ENCODE assay signal across 8 cellular contexts in the genomic region with DNA sequence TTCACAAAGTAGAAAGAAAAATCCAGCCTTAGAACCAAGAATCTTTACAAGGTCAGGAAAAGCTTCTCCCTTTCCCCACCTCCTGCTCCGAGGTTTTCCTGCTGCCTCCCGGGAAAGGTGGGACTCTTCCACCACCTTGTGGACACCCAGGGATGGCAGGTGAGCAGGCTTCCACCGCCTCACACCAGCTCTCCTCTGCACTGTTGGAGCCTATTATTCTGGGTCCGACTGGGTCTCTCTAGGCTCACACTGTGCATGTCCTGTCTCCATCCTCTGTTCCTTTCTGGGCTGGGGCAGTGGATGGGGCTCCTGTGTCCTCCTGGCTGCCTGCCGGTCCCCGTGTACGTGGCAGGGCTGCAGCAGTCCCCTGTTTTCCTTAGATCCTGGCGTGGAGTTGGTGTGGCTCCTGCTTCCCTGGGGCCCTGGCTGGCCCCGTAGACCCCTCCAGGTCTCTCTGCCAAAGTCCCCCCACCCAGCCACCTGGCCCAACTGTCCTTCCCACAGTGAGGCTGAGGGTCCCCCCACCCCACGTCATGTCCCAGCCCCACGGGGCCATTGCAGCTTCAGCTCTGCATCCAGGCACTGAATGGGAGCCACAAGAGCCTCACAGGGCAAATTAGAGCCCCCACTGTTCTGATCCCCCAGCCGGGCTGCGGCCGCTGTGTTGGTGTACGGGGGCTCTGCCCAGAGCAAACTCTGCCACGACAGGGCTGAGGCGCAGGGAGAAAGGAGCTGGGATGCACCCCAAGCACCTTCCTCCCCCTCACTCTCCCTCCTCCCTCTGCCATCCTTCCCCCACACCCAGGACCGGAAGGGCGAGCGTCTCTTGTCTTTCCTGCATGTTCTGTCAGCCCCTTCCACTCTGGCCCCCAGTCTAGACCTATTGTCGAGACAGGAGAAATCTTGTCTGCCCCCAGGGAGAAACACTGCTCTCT. TPM values are rescaled to one million over a fixed set of nuclear protein-coding genes. Genes with fewer than 3 reads are reported as not detected.
DNase-seq lines count a peak whose midpoint lies in the region; ATAC-seq and TF ChIP-seq lines count a peak whose summit lies in the region.

No MANE protein-coding gene starts in this region.

- H3K79me2 ChIP-seq in MM.1S (ENCODE audit: low read length) (no peaks in the 10 kb centered on the region), hepatocyte (no peaks in the 10 kb centered on the region)

- intact Hi-C loops in gastrocnemius medialis (cut with DNase I; ENCODE audit: low total_unique reads): loop anchor here (1.0 kb wide), 3 partner anchors 283 to 339 kb away; no protein-coding TSS in a partner anchor

- no peak overlapping the region for H3K4me3 ChIP-seq in MM.1S (ENCODE audit: low read length)
- H3K4me3 ChIP-seq in hepatocyte: no peak overlapping the region
- H3K4me3 ChIP-seq in gastrocnemius medialis: no peak overlapping the region

- H4K20me1 ChIP-seq in MM.1S (ENCODE audit: insufficient read depth, low read length) (no peaks in the 10 kb centered on the region), hepatocyte (ENCODE audit: insufficient read depth, poor library complexity, severe bottlenecking) (no peaks in the 10 kb centered on the region)

- H3K27me3 ChIP-seq in MM.1S (replicated peaks; ENCODE audit: insufficient read depth, low read length) (peaks cover 70% of the 10 kb centered on the region), hepatocyte (peaks cover 6% of the 10 kb centered on the region), gastrocnemius medialis (peaks cover 0 to 6% (median 3%) of the 10 kb centered on the region in 3 donors)

- H3K36me3 ChIP-seq in MM.1S (replicated peaks; ENCODE audit: insufficient read depth, low read length): no peaks in the 10 kb centered on the region
- no peaks in the 10 kb centered on the region for H3K36me3 ChIP-seq in hepatocyte (replicated peaks; ENCODE audit: insufficient read depth, low read depth)
- no peaks in the 10 kb centered on the region for H3K36me3 ChIP-seq in gastrocnemius medialis

- no peaks in the 10 kb centered on the region for H3K9me3 ChIP-seq in MM.1S (replicated peaks; ENCODE audit: insufficient read depth, low read length)
- H3K9me3 ChIP-seq in hepatocyte (ENCODE audit: low read depth): no peaks in the 10 kb centered on the region
- H3K9me3 ChIP-seq in gastrocnemius medialis: no peaks in the 10 kb centered on the region

- TF ChIP-seq CTCF in MM.1S (IDR thresholded peaks at IDR 0.05; ENCODE audit: low read length) (peak; percentile 59), hepatocyte (IDR thresholded peaks at IDR 0.05; ENCODE audit: poor library complexity) (peak; percentile 94), gastrocnemius medialis (IDR thresholded peaks at IDR 0.05 in 4 of 5, conservative IDR thresholded peaks at IDR 0.05 in 1 of 5) (peak; percentile 90 to 95 (median 91))

- H3K4me2 ChIP-seq in MM.1S (ENCODE audit: low read depth, low read length): no peak overlapping the region
- H3K4me2 ChIP-seq in hepatocyte: peak overlapping the region; percentile 35

- no peak for TF ChIP-seq POLR2A in gastrocnemius medialis (IDR thresholded peaks at IDR 0.05)

- 33% methylated on average over 15 of the region's 21 CpGs for WGBS in hepatocyte (ENCODE audit: low lambda C conversion rate, missing lambda C conversion rate)

- in situ Hi-C loops in gastrocnemius medialis (cut with MboI; ENCODE audit: low sequenced_read_pairs in 4 of 4): loop anchor here (5.0 to 10.0 kb wide), 5 partner anchors 280 to 340 kb away; no protein-coding TSS in a partner anchor

- H3K27ac ChIP-seq in MM.1S (ENCODE audit: low read length) (no peak overlapping the region), hepatocyte (no peak overlapping the region), gastrocnemius medialis (no peak overlapping the region)

- peak; percentile 85 to 90 for ATAC-seq in gastrocnemius medialis
- ATAC-seq in HG03045 (IDR thresholded peaks at IDR 0.05; ENCODE audit: unreplicated experiment): no peak
- ATAC-seq in HG03159 (IDR thresholded peaks at IDR 0.05; ENCODE audit: unreplicated experiment): no peak

- DNase-seq in ELR (ENCODE audit: low read depth) (peak; percentile 79), MM.1S (no peak), SKM-1 (lab: John Stamatoyannopoulos, UW; ENCODE audit: unreplicated experiment) (peak; percentile 31), astrocyte of the hippocampus (ENCODE audit: low read depth, low spot score) (peak; percentile 92), hepatocyte (ENCODE audit: low spot score) (peak; percentile 91), gastrocnemius medialis (peak; percentile 49 to 71)

- H3K9me2 ChIP-seq in MM.1S (replicated peaks; ENCODE audit: insufficient read depth, low read length): no peaks in the 10 kb centered on the region
- H3K9me2 ChIP-seq in hepatocyte (replicated peaks; ENCODE audit: insufficient read depth): no peaks in the 10 kb centered on the region

- H2AFZ ChIP-seq in MM.1S (ENCODE audit: low read length): no peak overlapping the region
- H2AFZ ChIP-seq in hepatocyte: peak overlapping the region; percentile 28

- H3K4me1 ChIP-seq in MM.1S (ENCODE audit: low read length) (no peaks in the 10 kb centered on the region), hepatocyte (ENCODE audit: insufficient read depth) (peaks cover 22% of the 10 kb centered on the region), gastrocnemius medialis (peaks cover 9 to 29% of the 10 kb centered on the region in 2 donors)

- no peaks in the 10 kb centered on the region for H3F3A ChIP-seq in MM.1S (ENCODE audit: insufficient read depth, low read length)

- H3K9ac ChIP-seq in MM.1S (ENCODE audit: low read length): no peak overlapping the region

RNA-seq across cellular contexts. Expression of a gene that starts 3.3 kb away (rescaled TPM):
- total RNA-seq in hepatocyte (0.24 and 0.27 TPM in 2 replicates), gastrocnemius medialis (1 to 10 TPM in 1 of 4 donors, under 1 TPM in 3; 0.56 to 2.9 (median 0.68) TPM)
- 1.0 and 1.6 TPM in 2 replicates for polyA plus RNA-seq in hepatocyte

Comparison
In these comparisons a context has a peak if more than half of its experiments do, and no peak if none do; other contexts are left out.
1. ATAC-seq: peak in gastrocnemius medialis (2 of 2); none in HG03045 (single experiment) and HG03159 (single experiment).
2. Peak in every context shown above with its lines, with median percentiles within 50 percentile points of each other: CTCF ChIP-seq.